ENCODE assay signal across 31 cellular contexts in the genomic region with DNA sequence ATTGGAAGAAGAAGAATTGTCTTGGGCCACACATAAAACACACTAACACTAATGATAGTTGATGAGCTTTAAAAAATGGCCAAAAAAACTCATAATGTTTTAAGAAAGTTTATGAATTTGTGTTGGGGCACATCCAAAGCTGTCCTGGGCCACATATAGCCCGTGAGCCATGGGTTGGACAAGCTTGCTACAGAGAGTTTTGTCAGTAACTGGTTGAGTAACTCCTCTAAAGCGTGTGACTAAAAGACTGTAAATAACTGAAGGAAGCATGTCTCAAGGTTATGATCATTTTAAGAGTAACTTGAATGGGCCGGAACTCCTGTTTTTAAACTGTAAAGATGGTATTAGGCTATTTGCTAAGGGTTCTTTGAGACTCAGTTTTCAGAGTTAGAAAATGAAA.
"Had no signal": no experiment of that assay in that cellular context is flagged by ENCODE, and none has a peak within 500 bp of the region (broad histone marks: within the 10 kb centered on the region; RNA-seq: fewer than 3 reads in every experiment).

No MANE protein-coding gene starts in this region.

- H3K9me3 Mint-ChIP-seq: activated naive CD4-positive, alpha-beta T cell treated with anti-CD3 and anti-CD28 coated beads, Interleukin-2, amount 10 ng/mL, durations not matched to agents 7 days and 5 days had no signal

- H3K4me3 ChIP-seq: heart left ventricle, left lung, lower lobe of right lung, smooth muscle cell, stomach, tibial nerve had no signal

- H3K27me3 ChIP-seq: heart left ventricle, left lung, stomach, tibial nerve had no signal

- H3K4me1 Mint-ChIP-seq: activated naive CD4-positive, alpha-beta T cell treated with anti-CD3 and anti-CD28 coated beads, Interleukin-2, amount 10 ng/mL, durations not matched to agents 7 days and 5 days; activated naive CD8-positive, alpha-beta T cell treated with anti-CD3 and anti-CD28 coated beads, Interleukin-2, amount 10 ng/mL, durations not matched to agents 7 days and 5 days; immature natural killer cell; natural killer cell; stimulated activated naive B cell treated with anti-CD40 and anti-IgM and Interleukin-4, amounts not matched to agents 10 μg/mL and 1 μg/mL and 100 μg/mL, for 72 hours had no signal

- H3K4me3 Mint-ChIP-seq: activated naive CD4-positive, alpha-beta T cell treated with anti-CD3 and anti-CD28 coated beads, Interleukin-2, amount 10 ng/mL, durations not matched to agents 7 days and 5 days; activated naive CD8-positive, alpha-beta T cell treated with anti-CD3 and anti-CD28 coated beads, Interleukin-2, amount 10 ng/mL, durations not matched to agents 7 days and 5 days; activated T-cell treated with anti-CD3 and anti-CD28 coated beads, Interleukin-2, amount 50 U/mL, for 24 hours; immature natural killer cell; natural killer cell; stimulated activated naive B cell treated with anti-CD40 and anti-IgM and Interleukin-4, amounts not matched to agents 10 μg/mL and 1 μg/mL and 100 μg/mL, for 72 hours; T-helper 2 cell treated with Interferon-gamma antibody and Interleukin-4, amounts not matched to agents 5 μg/mL and 100 μg/mL, for 36 hours had no signal

- H3K27me3 Mint-ChIP-seq: activated naive CD8-positive, alpha-beta T cell treated with anti-CD3 and anti-CD28 coated beads, Interleukin-2, amount 10 ng/mL, durations not matched to agents 7 days and 5 days; activated T-cell treated with anti-CD3 and anti-CD28 coated beads, Interleukin-2, amount 50 U/mL, for 24 hours had no signal

- H3K27ac Mint-ChIP-seq: activated naive CD4-positive, alpha-beta T cell treated with anti-CD3 and anti-CD28 coated beads, Interleukin-2, amount 10 ng/mL, durations not matched to agents 7 days and 5 days; activated naive CD8-positive, alpha-beta T cell treated with anti-CD3 and anti-CD28 coated beads, Interleukin-2, amount 10 ng/mL, durations not matched to agents 7 days and 5 days; activated T-cell treated with anti-CD3 and anti-CD28 coated beads, Interleukin-2, amount 50 U/mL, for 24 hours; immature natural killer cell; natural killer cell; stimulated activated naive B cell treated with anti-CD40 and anti-IgM and Interleukin-4, amounts not matched to agents 10 μg/mL and 1 μg/mL and 100 μg/mL, for 72 hours; T-helper 2 cell treated with Interferon-gamma antibody and Interleukin-4, amounts not matched to agents 5 μg/mL and 100 μg/mL, for 36 hours had no signal

- DNase-seq: activated CD4-positive, alpha-beta T cell treated with anti-CD3 and anti-CD28 coated beads for 48 hours; activated CD4-positive, alpha-beta T cell treated with anti-CD3 and anti-CD28 coated beads, Interleukin-2, amount 50 U/mL, for 48 hours; activated CD8-positive, alpha-beta memory T cell treated with anti-CD3 and anti-CD28 coated beads, Interleukin-2, amount 50 U/mL, for 48 hours; activated gamma-delta T cell; activated naive CD4-positive, alpha-beta T cell treated with anti-CD3 and anti-CD28 coated beads, Interleukin-2, amount 10 ng/mL, durations not matched to agents 7 days and 5 days; activated naive CD8-positive, alpha-beta T cell treated with anti-CD3 and anti-CD28 coated beads, Interleukin-2, amount 10 ng/mL, durations not matched to agents 7 days and 5 days; activated T-cell treated with anti-CD3 and anti-CD28 coated beads, Interleukin-2, amount 50 U/mL, for 24 hours; amniotic stem cell; central memory CD4-positive, alpha-beta T cell; dermis blood vessel endothelial cell; effector CD4-positive, alpha-beta T cell; foreskin fibroblast; heart left ventricle; hypothalamus; immature natural killer cell; left lung; lower lobe of right lung; mesendoderm; natural killer cell; retina; stimulated activated CD4-positive, alpha-beta T cell treated with anti-CD3 and anti-CD28 coated beads, Interleukin-15, amount 100 ng/mL, for 24 hours; stimulated activated CD4-positive, alpha-beta T cell treated with anti-CD3 and anti-CD28 coated beads, Interleukin-2, amount 100 ng/mL, for 24 hours; stimulated activated naive B cell treated with anti-CD40 and anti-IgM and Interleukin-4, amounts not matched to agents 10 μg/mL and 1 μg/mL and 100 μg/mL, for 72 hours; stomach; T-helper 1 cell had no signal

- H3K4me2 ChIP-seq: smooth muscle cell had no signal

- H3K9me3 ChIP-seq: left lung, lower lobe of right lung, tibial nerve had no signal

- H3K4me1 ChIP-seq: lower lobe of right lung had no signal

- H3K36me3 Mint-ChIP-seq: activated naive CD4-positive, alpha-beta T cell treated with anti-CD3 and anti-CD28 coated beads, Interleukin-2, amount 10 ng/mL, durations not matched to agents 7 days and 5 days; activated naive CD8-positive, alpha-beta T cell treated with anti-CD3 and anti-CD28 coated beads, Interleukin-2, amount 10 ng/mL, durations not matched to agents 7 days and 5 days; immature natural killer cell; natural killer cell had no signal

- H3K27ac ChIP-seq: left lung, lower lobe of right lung, stomach, VCaP had no signal

- ATAC-seq: activated CD4-positive, CD25-positive, alpha-beta regulatory T cell treated with anti-CD3 and anti-CD28 coated beads, Interleukin-2, amount 50 U/mL, for 24 hours; heart left ventricle; left lung; lower lobe of right lung; natural killer cell; sciatic nerve; stimulated activated naive B cell treated with anti-CD40 and anti-IgM and Interleukin-4, amounts not matched to agents 10 μg/mL and 1 μg/mL and 100 μg/mL, for 72 hours had no signal
